ENCODE assay signal across 5 cellular contexts in the genomic region with DNA sequence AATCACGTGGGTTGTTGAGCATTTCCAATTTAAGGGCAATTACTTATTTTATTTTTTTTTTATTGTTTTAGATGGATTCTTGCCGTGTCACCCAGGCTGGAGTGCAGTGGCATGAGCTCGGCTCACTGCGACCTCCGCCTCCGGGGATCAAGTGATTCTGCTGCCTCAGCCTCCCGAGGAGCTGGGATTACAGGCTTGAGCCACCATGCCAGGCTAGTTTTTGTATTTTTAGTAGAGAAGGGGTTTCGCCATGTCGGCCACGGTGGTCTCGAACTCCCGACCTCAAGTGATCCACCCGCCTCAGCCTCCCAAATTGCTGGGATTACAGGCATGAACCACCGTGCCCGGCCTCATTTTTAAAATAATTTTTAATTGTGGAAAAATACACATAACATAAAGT.
A peak's percentile ranks its signal among the peaks of the same experiment; 100 is the strongest.
DNase-seq lines count a peak whose midpoint lies in the region; ATAC-seq and TF ChIP-seq lines count a peak whose summit lies in the region.
"Not testable (repeated sequence)": the region's sequence is repeated elsewhere in the genome, so short reads cannot be mapped to it uniquely, and the experiment has no call there.

No MANE protein-coding gene starts in this region.

- H3K23ac ChIP-seq in H9 (ENCODE audit: insufficient read length, low read depth, low read length), result not testable (repeated sequence)

- H3K79me1 ChIP-seq in H9 (ENCODE audit: insufficient read depth, low read depth, low read length, poor library complexity, severe bottlenecking), result not testable (repeated sequence)

- not testable (repeated sequence) for H3K27me3 Mint-ChIP-seq in H9 (ENCODE audit: low read depth)

- H2AFZ ChIP-seq in H9 (ENCODE audit: low read length); HCT116 (ENCODE audit: low read depth, low read length, poor library complexity, severe bottlenecking): not testable (repeated sequence)

- CTCF ChIA-PET in HCT116 (lab: Charles Lee), result not testable (repeated sequence)

- not testable (repeated sequence) for TF ChIP-seq CTCF in H9 (conservative IDR thresholded peaks at IDR 0.05); HCT116 (IDR thresholded peaks at IDR 0.05 in 2 of 3, conservative IDR thresholded peaks at IDR 0.05 in 1 of 3; ENCODE audit: borderline replicate concordance in 1 of 3, insufficient read depth in 1 of 3, low read depth in 2 of 3, low read length in 2 of 3); psoas muscle (IDR thresholded peaks at IDR 0.05); gastrocnemius medialis (IDR thresholded peaks at IDR 0.05 in 4 of 5, conservative IDR thresholded peaks at IDR 0.05 in 1 of 5)

- not testable (repeated sequence) for H2BK120ac ChIP-seq in H9 (ENCODE audit: low read depth, low read length, poor library complexity, severe bottlenecking)

- not testable (repeated sequence) for H3K27ac ChIP-seq in H9 (ENCODE audit: insufficient read length, low read depth, low read length)
- H3K27ac ChIP-seq in HCT116 (ENCODE audit: low read depth, low read length) (peak overlapping the region; percentile 35; the same call in 1 of the 2 replicates), psoas muscle (peak overlapping the region; percentile 77), gastrocnemius medialis (peak overlapping the region; percentile 86 to 92 (median 90))

- H2BK20ac ChIP-seq in H9 (ENCODE audit: low read depth, low read length, poor library complexity, severe bottlenecking), result not testable (repeated sequence)

- H3T11ph ChIP-seq in H9 (ENCODE audit: low read length), result not testable (repeated sequence)

- not testable (repeated sequence) for ATAC-seq in HCT116, psoas muscle, gastrocnemius medialis

- not testable (repeated sequence) for TF ChIP-seq RAD21 in HCT116 (IDR thresholded peaks at IDR 0.05; ENCODE audit: low read depth)

- in situ Hi-C loops in gastrocnemius medialis (cut with MboI; ENCODE audit: low sequenced_read_pairs in 4 of 4), result loop anchor here in 1 of 4 donors (10.0 kb wide), 1 partner anchor 55 kb away; no protein-coding TSS in a partner anchor

- not testable (repeated sequence) for H4K91ac ChIP-seq in H9 (ENCODE audit: insufficient read length, low read depth, low read length)

- not testable (repeated sequence) for H3K9me2 ChIP-seq in HCT116 (ENCODE audit: insufficient read depth)

- H3K4me3 Mint-ChIP-seq in H9, result not testable (repeated sequence)

- not testable (repeated sequence) for H3K9me3 ChIP-seq in H9 (ENCODE audit: control insufficient read depth, low read depth, low read length); HCT116 (ENCODE audit: control insufficient read depth in 1 of 2, insufficient read depth in 1 of 2, low read depth in 1 of 2, low read length in 2 of 2); psoas muscle; gastrocnemius medialis

- peak overlapping the region in 2 of 3 experiments; percentile 19 to 70; a peak in 2 of 7 replicates for H3K27ac Mint-ChIP-seq in H9

- not testable (repeated sequence) for TF ChIP-seq POLR2A in HCT116 (IDR thresholded peaks at IDR 0.05; ENCODE audit: borderline replicate concordance, extremely low read depth, insufficient read depth, insufficient read length); gastrocnemius medialis (IDR thresholded peaks at IDR 0.05)

- H3K18ac ChIP-seq in H9 (ENCODE audit: insufficient read length, low read depth, low read length), result not testable (repeated sequence)

- H3K9me3 Mint-ChIP-seq in H9, result peaks cover 15 to 16% of the 10 kb centered on the region in 2 experiments; a peak in 4 of 5 replicates

- peaks cover 24 to 42% (median 28%) of the 10 kb centered on the region in 3 experiments for H3K36me3 Mint-ChIP-seq in H9 (ENCODE audit: insufficient read depth in 1 of 3, low read depth in 3 of 3)

- H3K56ac ChIP-seq in H9 (ENCODE audit: insufficient read length, low read depth, low read length), result not testable (repeated sequence)

- intact Hi-C loops in HCT116 (cut with micrococcal nuclease); posterior vena cava (cut with DNase I); psoas muscle (cut with DNase I); gastrocnemius medialis (cut with DNase I; ENCODE audit: low total_unique reads): not testable (repeated sequence)

- not testable (repeated sequence) for H2BK15ac ChIP-seq in H9 (ENCODE audit: low read depth, low read length)

- POLR2A ChIA-PET in HCT116 (lab: Charles Lee), result not testable (repeated sequence)

- not testable (repeated sequence) for H3K4ac ChIP-seq in H9 (ENCODE audit: low read depth, low read length)

- not testable (repeated sequence) for H4K20me1 ChIP-seq in H9 (ENCODE audit: control insufficient read depth, insufficient read depth, insufficient read length); HCT116 (ENCODE audit: insufficient read depth)

- not testable (repeated sequence) for H3K36me3 ChIP-seq in HCT116 (ENCODE audit: control insufficient read depth in 1 of 2, insufficient read depth in 2 of 2, low read length in 2 of 2); psoas muscle (ENCODE audit: insufficient read depth in 1 of 2, low read depth in 1 of 2); gastrocnemius medialis

- not testable (repeated sequence) for H3K9ac ChIP-seq in H9 (ENCODE audit: extremely low read depth, insufficient read length, low read length); HCT116 (ENCODE audit: low read length)

- RAD21 ChIA-PET in HCT116 (lab: Charles Lee; ENCODE audit: low non-redundant PET in 1 of 2, low total read pairs in 2 of 2, uncharacterized antibody in 2 of 2, unreplicated experiment in 2 of 2), result not testable (repeated sequence)

- H3K27me3 ChIP-seq in H9 (ENCODE audit: insufficient read depth, low read length); HCT116 (ENCODE audit: insufficient read depth, low read length); psoas muscle (ENCODE audit: insufficient read depth in 3 of 3, low read length in 2 of 3); gastrocnemius medialis: not testable (repeated sequence)

- DNase-seq in H9; HCT116 (ENCODE audit: low read depth, low spot score); psoas muscle; gastrocnemius medialis: not testable (repeated sequence)
- DNase-seq in posterior vena cava (ENCODE audit: low spot score), result peak; percentile 14

- not testable (repeated sequence) for H3K14ac ChIP-seq in H9 (ENCODE audit: insufficient read depth, low read length)

- H3K4me1 ChIP-seq in H9 (ENCODE audit: insufficient read depth, low read length), result not testable (repeated sequence)
- H3K4me1 ChIP-seq in HCT116 (ENCODE audit: control insufficient read depth in 1 of 2, insufficient read depth in 2 of 2, low read length in 2 of 2) (peaks cover 50 to 76% of the 10 kb centered on the region in 2 experiments), psoas muscle (peaks cover 11% of the 10 kb centered on the region), gastrocnemius medialis (peaks cover 22 to 23% of the 10 kb centered on the region in 2 donors)

- not testable (repeated sequence) for H4K5ac ChIP-seq in H9 (ENCODE audit: insufficient read length, low read depth, low read length)

- not testable (repeated sequence) for H3K4me1 Mint-ChIP-seq in H9

- H3K79me2 ChIP-seq in H9 (ENCODE audit: insufficient read depth, low read length); HCT116 (ENCODE audit: insufficient read depth, low read length): not testable (repeated sequence)

- H4K8ac ChIP-seq in H9 (replicated peaks; ENCODE audit: insufficient read length, low read depth, low read length), result not testable (repeated sequence)

- not testable (repeated sequence) for H3K4me2 ChIP-seq in H9 (ENCODE audit: insufficient read depth, insufficient read length, low read length)
- peak overlapping the region; percentile 53 for H3K4me2 ChIP-seq in HCT116 (ENCODE audit: low read length)

- not testable (repeated sequence) for H3K23me2 ChIP-seq in H9 (ENCODE audit: insufficient read length, low read depth, low read length, poor library complexity, severe bottlenecking)

- H3K4me3 ChIP-seq in HCT116 (replicated peaks in 1 of 2; ENCODE audit: low read depth in 1 of 2, low read length in 2 of 2), result not testable (repeated sequence)
- H3K4me3 ChIP-seq in psoas muscle (peak overlapping the region; percentile 53), gastrocnemius medialis (peak overlapping the region in 2 of 4 donors; percentile 42 to 46)

- BruUV-seq in HCT116 (replicated peaks; lab: Mats Ljungman, UMichigan), result not testable (repeated sequence)

- WGBS in H9 (ENCODE audit: extremely low coverage, insufficient read length, low lambda C conversion rate), result no CpG with 5 or more reads among the region's 15 CpGs
- 87 to 93% (median 90%) methylated on average over 15 of the region's 15 CpGs for WGBS in psoas muscle, 3 donors

- H2BK5ac ChIP-seq in H9 (ENCODE audit: insufficient read length, low read length), result not testable (repeated sequence)

- not testable (repeated sequence) for H2BK12ac ChIP-seq in H9 (ENCODE audit: insufficient read length, low read depth, low read length)

- H2AK5ac ChIP-seq in H9 (ENCODE audit: insufficient read length, low read length), result not testable (repeated sequence)
